ENCODE assay signal across 20 cellular contexts in the genomic region with DNA sequence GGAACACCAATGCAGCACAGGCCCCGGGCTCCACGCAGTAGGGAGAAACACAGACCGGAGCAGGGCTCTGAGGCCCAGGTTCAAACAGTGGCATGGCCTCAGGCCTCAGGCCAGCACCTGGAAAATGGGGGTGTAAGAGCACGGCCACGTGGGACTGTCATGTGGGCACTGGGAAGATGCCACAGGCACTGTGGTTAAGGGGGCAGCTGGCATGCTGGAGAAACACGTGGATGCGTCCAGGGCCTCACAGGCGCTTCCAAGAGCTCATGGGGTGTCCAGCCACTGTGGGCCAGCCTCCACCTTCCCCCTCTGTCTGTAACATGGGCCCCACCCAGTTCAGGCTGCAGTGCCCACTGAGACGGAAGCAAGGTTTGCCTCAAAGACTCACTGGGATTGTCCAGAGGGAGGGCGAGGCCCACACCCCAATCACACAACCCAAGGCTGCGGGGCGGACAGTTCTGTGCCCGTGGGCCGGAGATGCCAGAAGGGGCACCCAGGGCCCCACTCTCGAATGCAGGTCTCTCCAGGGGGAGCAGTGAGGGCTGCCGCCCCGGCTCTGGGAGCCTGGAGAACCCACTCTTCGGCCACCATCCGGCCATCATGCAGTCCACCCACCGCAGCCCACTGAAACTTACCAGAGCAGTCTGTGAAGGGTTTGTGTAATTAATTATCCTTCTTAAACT. TPM values are rescaled to one million over a fixed set of nuclear protein-coding genes. Genes with fewer than 3 reads are reported as not detected.
DNase-seq lines count a peak whose midpoint lies in the region; ATAC-seq, FAIRE-seq and TF ChIP-seq lines count a peak whose summit lies in the region.
"Had no signal": no experiment of that assay in that cellular context is flagged by ENCODE, and none has a peak within 500 bp of the region (broad histone marks: within the 10 kb centered on the region; RNA-seq: fewer than 3 reads in every experiment).

No MANE protein-coding gene starts in this region.

- H3K4me2 ChIP-seq in K562 (ENCODE audit: insufficient read depth, low read length) (no peak overlapping the region), neuronal stem cell (ENCODE audit: insufficient read depth, low read length, poor library complexity, severe bottlenecking) (no peak overlapping the region)
- H3K4me2 ChIP-seq: A549 had no signal

- no peak for FAIRE-seq in K562 (lab: Jason Lieb, UNC)
- FAIRE-seq: A549, D721Med, G401.6, GM12892, GM18507 had no signal

- no peak overlapping the region for H3K4me3 Mint-ChIP-seq in activated CD4-positive, alpha-beta T cell treated with anti-CD3 and anti-CD28 coated beads, Interleukin-2, amount 10 ng/mL, durations not matched to agents 24 days and 14 days
- H3K4me3 Mint-ChIP-seq in activated CD4-positive, alpha-beta T cell treated with anti-CD3 and anti-CD28 coated beads for 36 hours = no peak overlapping the region
- H3K4me3 Mint-ChIP-seq: CD4-positive, alpha-beta T cell; HFFc6 had no signal

- peaks cover 38% of the 10 kb centered on the region for H3K36me3 Mint-ChIP-seq in activated CD4-positive, alpha-beta T cell treated with anti-CD3 and anti-CD28 coated beads, Interleukin-2, amount 10 ng/mL, durations not matched to agents 24 days and 14 days (ENCODE audit: low read depth)
- peaks cover 31% of the 10 kb centered on the region for H3K36me3 Mint-ChIP-seq in activated CD4-positive, alpha-beta T cell treated with anti-CD3 and anti-CD28 coated beads for 36 hours (ENCODE audit: low read depth)

- H3K18ac ChIP-seq in neuronal stem cell (ENCODE audit: low read length) = no peak overlapping the region

- no peak overlapping the region for H3K14ac ChIP-seq in neuronal stem cell (ENCODE audit: low read length)

- H3K9me3 Mint-ChIP-seq in activated CD4-positive, alpha-beta T cell treated with anti-CD3 and anti-CD28 coated beads, Interleukin-2, amount 10 ng/mL, durations not matched to agents 24 days and 14 days = no peaks in the 10 kb centered on the region
- H3K9me3 Mint-ChIP-seq in activated CD4-positive, alpha-beta T cell treated with anti-CD3 and anti-CD28 coated beads for 36 hours (ENCODE audit: low read depth) = no peaks in the 10 kb centered on the region
- H3K9me3 Mint-ChIP-seq: CD4-positive, alpha-beta T cell; HFFc6 had no signal

- no peak for TF ChIP-seq EP300 in K562 (IDR thresholded peaks at IDR 0.05; ENCODE audit: low read length)

- H2BK15ac ChIP-seq in neuronal stem cell (ENCODE audit: low read length) = no peak overlapping the region

- H3K4me3 ChIP-seq in HEK293 (ENCODE audit: low read depth, low read length) = no peak overlapping the region
- no peak overlapping the region for H3K4me3 ChIP-seq in K562
- peak overlapping the region in 1 of 2 donors; percentile 58 for H3K4me3 ChIP-seq in neuronal stem cell (ENCODE audit: low read length in 2 of 2)
- H3K4me3 ChIP-seq: A549, GM23248, HAP-1 had no signal

- no TSS peak for BruUV-seq in K562 (replicated peaks; lab: Mats Ljungman, UMichigan)

- H3K27me3 Mint-ChIP-seq in activated CD4-positive, alpha-beta T cell treated with anti-CD3 and anti-CD28 coated beads, Interleukin-2, amount 10 ng/mL, durations not matched to agents 24 days and 14 days = no peaks in the 10 kb centered on the region
- no peaks in the 10 kb centered on the region for H3K27me3 Mint-ChIP-seq in activated CD4-positive, alpha-beta T cell treated with anti-CD3 and anti-CD28 coated beads for 36 hours
- H3K27me3 Mint-ChIP-seq: CD4-positive, alpha-beta T cell had no signal

- CTCF ChIA-PET in activated CD4-positive, alpha-beta T cell treated with anti-CD3 and anti-CD28 coated beads for 36 hours (lab: Charles Lee) = interaction anchor here (0.7 kb wide), 2 partner anchors 12 to 150 kb away, joined by 3 to 4 read pairs; no protein-coding TSS in a partner anchor
- CTCF ChIA-PET in HEK293 (lab: Yijun Ruan, JAX) (no interaction called here), K562 (lab: Yijun Ruan, JAX; ENCODE audit: low intra/inter-chr PET ratio) (no interaction called here)

- WGBS in K562 (ENCODE audit: insufficient coverage, low coverage, missing lambda C conversion rate) = 96% methylated on average over 19 of the region's 20 CpGs
- no CpG with 5 or more reads among the region's 20 CpGs for WGBS in neuronal stem cell (ENCODE audit: extremely low coverage in 2 of 2, insufficient read length in 2 of 2, insufficient replicate concordance in 1 of 2), 2 donors

- H2AK5ac ChIP-seq in neuronal stem cell (ENCODE audit: low read depth, low read length) = no peak overlapping the region

- POLR2A ChIA-PET in activated CD4-positive, alpha-beta T cell treated with anti-CD3 and anti-CD28 coated beads for 36 hours (lab: Charles Lee) = no interaction called here
- POLR2A ChIA-PET in HEK293 (lab: Yijun Ruan, JAX) = no interaction called here
- POLR2A ChIA-PET in K562 (lab: Yijun Ruan, JAX) = interaction anchor here (0.6 kb wide), 1 partner anchor 739 kb away, joined by 3 read pairs; no protein-coding TSS in a partner anchor

- H3K4ac ChIP-seq in neuronal stem cell (ENCODE audit: low read length) = no peak overlapping the region

- peaks cover 57% of the 10 kb centered on the region for H3K79me2 ChIP-seq in K562 (ENCODE audit: control insufficient read depth, insufficient read depth, low read length)

- H3K9ac ChIP-seq in K562 (ENCODE audit: insufficient read depth in 1 of 2, low read depth in 2 of 2, low read length in 2 of 2) (peak overlapping the region in 1 of 2 experiments; percentile 56; a peak in 1 of 4 replicates), neuronal stem cell (ENCODE audit: low read depth, low read length, poor library complexity) (no peak overlapping the region)
- H3K9ac ChIP-seq: GM23248 had no signal

- H3K79me1 ChIP-seq in neuronal stem cell (ENCODE audit: low read depth, low read length) = peaks cover 15% of the 10 kb centered on the region

- H2BK5ac ChIP-seq in neuronal stem cell (ENCODE audit: low read length) = peak overlapping the region; percentile 82

- H3K9me3 ChIP-seq in HEK293 (ENCODE audit: control insufficient read depth, insufficient read depth, low read depth, low read length) (no peaks in the 10 kb centered on the region), K562 (replicated peaks; ENCODE audit: control insufficient read depth, insufficient read depth, low read depth, low read length) (no peaks in the 10 kb centered on the region), neuronal stem cell (replicated peaks in 1 of 2; ENCODE audit: control insufficient read depth in 2 of 2, insufficient read depth in 1 of 2, low read depth in 1 of 2, low read length in 2 of 2) (no peaks in the 10 kb centered on the region)
- H3K9me3 ChIP-seq: A549, Caco-2, HAP-1 had no signal

- no peak for TF ChIP-seq POLR2A in K562 (conservative IDR thresholded peaks at IDR 0.05)

- ATAC-seq in activated CD4-positive, alpha-beta T cell treated with anti-CD3 and anti-CD28 coated beads for 36 hours = no peak
- no peak for ATAC-seq in K562
- ATAC-seq in HG03097 (IDR thresholded peaks at IDR 0.05; ENCODE audit: low FRiP score, unreplicated experiment) = no peak
- ATAC-seq: A549 had no signal

- no peak overlapping the region for H2AFZ ChIP-seq in K562 (ENCODE audit: low read depth, low read length)
- H2AFZ ChIP-seq in neuronal stem cell (ENCODE audit: low read length) = no peak overlapping the region
- H2AFZ ChIP-seq: GM23248 had no signal

- peak; percentile 54 for DNase-seq in activated CD4-positive, alpha-beta T cell treated with anti-CD3 and anti-CD28 coated beads, Interleukin-2, amount 10 ng/mL, durations not matched to agents 24 days and 14 days
- no peak for DNase-seq in activated CD4-positive, alpha-beta T cell treated with anti-CD3 and anti-CD28 coated beads for 36 hours
- DNase-seq in K562 (ENCODE audit: extremely low read depth in 1 of 4, low spot score in 3 of 4) (no peak), neuronal stem cell (ENCODE audit: low spot score) (no peak), OCI-M2 (lab: John Stamatoyannopoulos, UW; ENCODE audit: unreplicated experiment) (no peak)
- DNase-seq: AML-193; Caco-2; CD4-positive, alpha-beta T cell; GM23248; HFFc6 had no signal

- H2BK12ac ChIP-seq in neuronal stem cell (ENCODE audit: low read length) = no peak overlapping the region

- H3K4me1 Mint-ChIP-seq in activated CD4-positive, alpha-beta T cell treated with anti-CD3 and anti-CD28 coated beads, Interleukin-2, amount 10 ng/mL, durations not matched to agents 24 days and 14 days = peaks cover 4% of the 10 kb centered on the region
- peaks cover 18% of the 10 kb centered on the region for H3K4me1 Mint-ChIP-seq in activated CD4-positive, alpha-beta T cell treated with anti-CD3 and anti-CD28 coated beads for 36 hours

- peaks cover 18% of the 10 kb centered on the region for H4K20me1 ChIP-seq in K562 (replicated peaks; ENCODE audit: control insufficient read depth, insufficient read depth, low read length)

- H2BK120ac ChIP-seq in neuronal stem cell (ENCODE audit: low read depth, low read length) = no peak overlapping the region

- TF ChIP-seq CTCF in HEK293 (tag by site-specific recombination; IDR thresholded peaks at IDR 0.05) (no peak), K562 (IDR thresholded peaks at IDR 0.05 in 2 of 3, conservative IDR thresholded peaks at IDR 0.05 in 1 of 3; ENCODE audit: insufficient read depth in 2 of 3, low read depth in 1 of 3, low read length in 3 of 3) (no peak)

- peaks cover 3% of the 10 kb centered on the region for H3K9me1 ChIP-seq in K562 (ENCODE audit: control insufficient read depth, insufficient read depth, low read length)

- H3K27me3 ChIP-seq in K562 (ENCODE audit: control insufficient read depth in 2 of 2, insufficient read depth in 2 of 2, low read length in 2 of 2) = no peaks in the 10 kb centered on the region
- no peaks in the 10 kb centered on the region for H3K27me3 ChIP-seq in neuronal stem cell (ENCODE audit: control insufficient read depth in 3 of 3, insufficient read depth in 3 of 3, low read depth in 1 of 3, low read length in 3 of 3)

- TF ChIP-seq RAD21 in K562 (CRISPR knock-in tag; conservative IDR thresholded peaks at IDR 0.05 in 1 of 2, IDR thresholded peaks at IDR 0.05 in 1 of 2) = no peak

- H4K8ac ChIP-seq in neuronal stem cell (ENCODE audit: low read depth, low read length) = no peak overlapping the region

- no peak overlapping the region for H3K27ac ChIP-seq in HEK293 (ENCODE audit: extremely low read depth, low read depth, low read length)
- H3K27ac ChIP-seq in K562 (ENCODE audit: extremely low read depth, low read depth, low read length) = no peak overlapping the region
- no peak overlapping the region for H3K27ac ChIP-seq in neuronal stem cell (replicated peaks; ENCODE audit: low read length)
- H3K27ac ChIP-seq: 22Rv1, A549, C4-2B, GM23248 had no signal

- H3K27ac Mint-ChIP-seq in activated CD4-positive, alpha-beta T cell treated with anti-CD3 and anti-CD28 coated beads, Interleukin-2, amount 10 ng/mL, durations not matched to agents 24 days and 14 days = no peak overlapping the region
- H3K27ac Mint-ChIP-seq in activated CD4-positive, alpha-beta T cell treated with anti-CD3 and anti-CD28 coated beads for 36 hours = no peak overlapping the region
- H3K27ac Mint-ChIP-seq: CD4-positive, alpha-beta T cell; HFFc6 had no signal

- H3K23ac ChIP-seq in neuronal stem cell (ENCODE audit: low read depth, low read length, poor library complexity) = peak overlapping the region; percentile 43

- H3K4me1 ChIP-seq in HEK293 (ENCODE audit: control insufficient read depth, insufficient read depth, low read length) (no peaks in the 10 kb centered on the region), K562 (replicated peaks in 1 of 2; ENCODE audit: control insufficient read depth in 2 of 2, insufficient read depth in 2 of 2, low read length in 2 of 2) (peaks cover 25 to 56% of the 10 kb centered on the region in 2 experiments), neuronal stem cell (ENCODE audit: control insufficient read depth in 2 of 2, insufficient read depth in 1 of 2, low read depth in 1 of 2, low read length in 2 of 2) (peaks cover 3 to 7% of the 10 kb centered on the region in 2 donors)
- H3K4me1 ChIP-seq: A549 had no signal

- in situ Hi-C loops in K562 (cut with MboI) = no loop called here

- peaks cover 20 to 66% of the 10 kb centered on the region in 2 experiments; a peak in 2 of 3 replicates for H3K36me3 ChIP-seq in HEK293 (ENCODE audit: control insufficient read depth in 2 of 2, insufficient read depth in 1 of 2, low read length in 2 of 2)
- H3K36me3 ChIP-seq in K562 (ENCODE audit: control insufficient read depth, insufficient read depth, low read length) = peaks cover 78% of the 10 kb centered on the region
- peaks cover 23 to 55% of the 10 kb centered on the region in 2 donors for H3K36me3 ChIP-seq in neuronal stem cell (replicated peaks in 1 of 2; ENCODE audit: control insufficient read depth in 2 of 2, insufficient read depth in 2 of 2, low read length in 2 of 2)

- no peak overlapping the region for H4K91ac ChIP-seq in neuronal stem cell (ENCODE audit: low read depth, low read length, poor library complexity)

- intact Hi-C loops in activated CD4-positive, alpha-beta T cell treated with anti-CD3 and anti-CD28 coated beads, Interleukin-2, amount 10 ng/mL, durations not matched to agents 24 days and 14 days (cut with micrococcal nuclease) = no loop called here
- intact Hi-C loops in activated CD4-positive, alpha-beta T cell treated with anti-CD3 and anti-CD28 coated beads for 36 hours (cut with DNase I, micrococcal nuclease) = no loop called here
- intact Hi-C loops in K562 (cut with micrococcal nuclease) = no loop called here

RNA-seq across cellular contexts. Expression of a gene that starts 6.3 kb away (rescaled TPM):
- 132 and 140 TPM in 2 replicates for total RNA-seq in activated CD4-positive, alpha-beta T cell treated with anti-CD3 and anti-CD28 coated beads, Interleukin-2, amount 10 ng/mL, durations not matched to agents 24 days and 14 days
- 10 to 100 TPM; 68.9 to 87.5 TPM for total RNA-seq in activated CD4-positive, alpha-beta T cell treated with anti-CD3 and anti-CD28 coated beads for 36 hours
- total RNA-seq in K562 (2011; cell fraction: chromatin; rRNA removed; ENCODE audit: low replicate concordance) = 89.8 and 204 TPM in 2 replicates
- total RNA-seq in K562 (2011; cell fraction: nucleolus; rRNA removed) = 153 TPM in 2 replicates
- total RNA-seq in K562 (2011; cell fraction: nucleoplasm; rRNA removed) = 99.7 and 106 TPM in 2 replicates
- total RNA-seq in K562 (2014; rRNA removed) (135 and 157 TPM in 2 replicates), K562 (2014; rRNA removed; fragmentation: Illumina TruSeq; extraction: Trizol) (11.4 and 12.6 TPM in 2 replicates), K562 (2015; rRNA removed; fragmentation: Illumina TruSeq; extraction: Trizol) (51.9 and 62.9 TPM in 2 replicates), K562 (2021) (114 and 137 TPM in 2 replicates)
- polyA plus RNA-seq in K562 (2011; rRNA removed) (30.9 and 37.9 TPM in 2 replicates), K562 (2014; fragmentation: Illumina TruSeq; extraction: Trizol) (7.7 and 39.8 TPM in 2 replicates), K562 (2014; fragmentation: Nextera tagmentation; extraction: Ambion mirVana) (under 1 TPM; 0.24 to 0.52 TPM), K562 (2014; rRNA removed) (94.4 and 103 TPM in 2 replicates)
- polyA plus RNA-seq in K562 (2011; cell fraction: cytosol; rRNA removed) = 58.0 and 173 TPM in 2 replicates
- 66.0 and 127 TPM in 2 replicates for polyA plus RNA-seq in K562 (2011; cell fraction: nucleus; rRNA removed)
- 65.7 and 74.0 TPM in 2 replicates for polyA plus RNA-seq in K562 (2012)
- polyA minus RNA-seq in K562 (2011; rRNA and poly(A)+ RNA removed) = 35.8 and 69.0 TPM in 2 replicates
- polyA minus RNA-seq in K562 (2011; cell fraction: cytosol; rRNA and poly(A)+ RNA removed) = 99.0 and 105 TPM in 2 replicates
- 27.9 and 29.1 TPM in 2 replicates for polyA minus RNA-seq in K562 (2011; cell fraction: nucleus; rRNA and poly(A)+ RNA removed)
- polyA plus RNA-seq in neuronal stem cell (2013, experiment 1 of 2) = 68.0 TPM
- 64.2 TPM for polyA plus RNA-seq in neuronal stem cell (2013, experiment 2 of 2)

RNA-seq across cellular contexts. Expression of a gene that starts 6.3 kb away (rescaled TPM):
- total RNA-seq in activated CD4-positive, alpha-beta T cell treated with anti-CD3 and anti-CD28 coated beads, Interleukin-2, amount 10 ng/mL, durations not matched to agents 24 days and 14 days = 194 and 195 TPM in 2 replicates
- 100 to 1,000 TPM; 152 to 226 TPM for total RNA-seq in activated CD4-positive, alpha-beta T cell treated with anti-CD3 and anti-CD28 coated beads for 36 hours
- 49.4 and 136 TPM in 2 replicates for total RNA-seq in K562 (2011; cell fraction: chromatin; rRNA removed; ENCODE audit: low replicate concordance)
- total RNA-seq in K562 (2011; cell fraction: nucleolus; rRNA removed) = 110 and 114 TPM in 2 replicates
- 78.5 and 82.1 TPM in 2 replicates for total RNA-seq in K562 (2011; cell fraction: nucleoplasm; rRNA removed)
- 203 and 259 TPM in 2 replicates for total RNA-seq in K562 (2014; rRNA removed)
- total RNA-seq in K562 (2014; rRNA removed; fragmentation: Illumina TruSeq; extraction: Trizol) = 62.7 and 65.9 TPM in 2 replicates
- total RNA-seq in K562 (2015; rRNA removed; fragmentation: Illumina TruSeq; extraction: Trizol) = 94.2 and 104 TPM in 2 replicates
- 355 and 411 TPM in 2 replicates for total RNA-seq in K562 (2021)
- 390 and 494 TPM in 2 replicates for polyA plus RNA-seq in K562 (2011; rRNA removed)
- polyA plus RNA-seq in K562 (2011; cell fraction: cytosol; rRNA removed) = 245 and 412 TPM in 2 replicates
- polyA plus RNA-seq in K562 (2011; cell fraction: nucleus; rRNA removed) = 128 and 175 TPM in 2 replicates
- polyA plus RNA-seq in K562 (2012) = 203 and 322 TPM in 2 replicates
- 57.6 and 122 TPM in 2 replicates for polyA plus RNA-seq in K562 (2014; fragmentation: Illumina TruSeq; extraction: Trizol)
- 100 to 1,000 TPM; 225 to 394 TPM for polyA plus RNA-seq in K562 (2014; fragmentation: Nextera tagmentation; extraction: Ambion mirVana)
- polyA plus RNA-seq in K562 (2014; rRNA removed) = 329 and 366 TPM in 2 replicates
- 24.6 and 35.3 TPM in 2 replicates for polyA minus RNA-seq in K562 (2011; rRNA and poly(A)+ RNA removed)
- 35.2 and 46.2 TPM in 2 replicates for polyA minus RNA-seq in K562 (2011; cell fraction: cytosol; rRNA and poly(A)+ RNA removed)
- 26.8 and 31.8 TPM in 2 replicates for polyA minus RNA-seq in K562 (2011; cell fraction: nucleus; rRNA and poly(A)+ RNA removed)
- 160 TPM for polyA plus RNA-seq in neuronal stem cell (2013, experiment 1 of 2)
- polyA plus RNA-seq in neuronal stem cell (2013, experiment 2 of 2) = 160 TPM

RNA-seq across cellular contexts. Expression of a gene that starts 30.8 kb away (rescaled TPM):
- 15.9 and 16.1 TPM in 2 replicates for total RNA-seq in activated CD4-positive, alpha-beta T cell treated with anti-CD3 and anti-CD28 coated beads, Interleukin-2, amount 10 ng/mL, durations not matched to agents 24 days and 14 days
- total RNA-seq in activated CD4-positive, alpha-beta T cell treated with anti-CD3 and anti-CD28 coated beads for 36 hours = 1 to 10 TPM; 6.2 to 6.7 TPM
- total RNA-seq in K562 (2011; cell fraction: chromatin; rRNA removed; ENCODE audit: low replicate concordance) = 1.3 and 3.7 TPM in 2 replicates
- 7.0 and 7.7 TPM in 2 replicates for total RNA-seq in K562 (2011; cell fraction: nucleolus; rRNA removed)
- 3.1 and 3.2 TPM in 2 replicates for total RNA-seq in K562 (2011; cell fraction: nucleoplasm; rRNA removed)
- 39.3 and 48.8 TPM in 2 replicates for total RNA-seq in K562 (2014; rRNA removed)
- 5.7 and 6.5 TPM in 2 replicates for total RNA-seq in K562 (2014; rRNA removed; fragmentation: Illumina TruSeq; extraction: Trizol)
- 9.5 and 9.8 TPM in 2 replicates for total RNA-seq in K562 (2015; rRNA removed; fragmentation: Illumina TruSeq; extraction: Trizol)
- 34.0 and 35.9 TPM in 2 replicates for total RNA-seq in K562 (2021)
- 2.6 and 3.3 TPM in 2 replicates for polyA plus RNA-seq in K562 (2011; rRNA removed)
- 3.5 and 29.9 TPM in 2 replicates for polyA plus RNA-seq in K562 (2011; cell fraction: cytosol; rRNA removed)
- 2.1 and 5.8 TPM in 2 replicates for polyA plus RNA-seq in K562 (2011; cell fraction: nucleus; rRNA removed)
- polyA plus RNA-seq in K562 (2012) = 6.4 and 7.7 TPM in 2 replicates
- polyA plus RNA-seq in K562 (2014; fragmentation: Illumina TruSeq; extraction: Trizol) = 2.6 and 4.4 TPM in 2 replicates
- polyA plus RNA-seq in K562 (2014; fragmentation: Nextera tagmentation; extraction: Ambion mirVana) = 1 to 10 TPM; 1.7 to 1.9 TPM
- polyA plus RNA-seq in K562 (2014; rRNA removed) = 11.6 and 11.9 TPM in 2 replicates
- 1.0 and 1.6 TPM in 2 replicates for polyA minus RNA-seq in K562 (2011; rRNA and poly(A)+ RNA removed)
- polyA minus RNA-seq in K562 (2011; cell fraction: cytosol; rRNA and poly(A)+ RNA removed) = 20.2 and 21.8 TPM in 2 replicates
- 2.4 and 3.0 TPM in 2 replicates for polyA minus RNA-seq in K562 (2011; cell fraction: nucleus; rRNA and poly(A)+ RNA removed)
- 59.8 TPM for polyA plus RNA-seq in neuronal stem cell (2013, experiment 1 of 2)
- polyA plus RNA-seq in neuronal stem cell (2013, experiment 2 of 2) = 59.0 TPM

RNA-seq across cellular contexts. Expression of a gene that starts 53.5 kb away (rescaled TPM):
- 147 and 154 TPM in 2 replicates for total RNA-seq in activated CD4-positive, alpha-beta T cell treated with anti-CD3 and anti-CD28 coated beads, Interleukin-2, amount 10 ng/mL, durations not matched to agents 24 days and 14 days
- 100 to 1,000 TPM; 115 to 133 TPM for total RNA-seq in activated CD4-positive, alpha-beta T cell treated with anti-CD3 and anti-CD28 coated beads for 36 hours
- total RNA-seq in K562 (2011; cell fraction: chromatin; rRNA removed; ENCODE audit: low replicate concordance) = 46.3 and 93.5 TPM in 2 replicates
- 72.8 and 74.5 TPM in 2 replicates for total RNA-seq in K562 (2011; cell fraction: nucleolus; rRNA removed)
- 46.6 and 55.9 TPM in 2 replicates for total RNA-seq in K562 (2011; cell fraction: nucleoplasm; rRNA removed)
- total RNA-seq in K562 (2014; rRNA removed) (201 and 273 TPM in 2 replicates), K562 (2014; rRNA removed; fragmentation: Illumina TruSeq; extraction: Trizol) (34.6 and 36.1 TPM in 2 replicates), K562 (2015; rRNA removed; fragmentation: Illumina TruSeq; extraction: Trizol) (84.0 and 96.5 TPM in 2 replicates), K562 (2021) (229 and 259 TPM in 2 replicates)
- polyA plus RNA-seq in K562 (2011; rRNA removed) (61.7 and 62.0 TPM in 2 replicates), K562 (2014; fragmentation: Illumina TruSeq; extraction: Trizol) (84.9 and 128 TPM in 2 replicates), K562 (2014; fragmentation: Nextera tagmentation; extraction: Ambion mirVana) (1 to 10 TPM; 5.6 to 5.7 TPM), K562 (2014; rRNA removed) (171 and 173 TPM in 2 replicates)
- 76.1 and 277 TPM in 2 replicates for polyA plus RNA-seq in K562 (2011; cell fraction: cytosol; rRNA removed)
- polyA plus RNA-seq in K562 (2011; cell fraction: nucleus; rRNA removed) = 97.7 and 198 TPM in 2 replicates
- 117 and 145 TPM in 2 replicates for polyA plus RNA-seq in K562 (2012)
- polyA minus RNA-seq in K562 (2011; rRNA and poly(A)+ RNA removed) = 17.3 and 29.0 TPM in 2 replicates
- 92.9 and 128 TPM in 2 replicates for polyA minus RNA-seq in K562 (2011; cell fraction: cytosol; rRNA and poly(A)+ RNA removed)
- polyA minus RNA-seq in K562 (2011; cell fraction: nucleus; rRNA and poly(A)+ RNA removed) = 30.5 and 31.8 TPM in 2 replicates
- 333 TPM for polyA plus RNA-seq in neuronal stem cell (2013, experiment 1 of 2)
- polyA plus RNA-seq in neuronal stem cell (2013, experiment 2 of 2) = 334 TPM
